Comparison of ENCODE assay signal across 8 cellular contexts in the genomic region with DNA sequence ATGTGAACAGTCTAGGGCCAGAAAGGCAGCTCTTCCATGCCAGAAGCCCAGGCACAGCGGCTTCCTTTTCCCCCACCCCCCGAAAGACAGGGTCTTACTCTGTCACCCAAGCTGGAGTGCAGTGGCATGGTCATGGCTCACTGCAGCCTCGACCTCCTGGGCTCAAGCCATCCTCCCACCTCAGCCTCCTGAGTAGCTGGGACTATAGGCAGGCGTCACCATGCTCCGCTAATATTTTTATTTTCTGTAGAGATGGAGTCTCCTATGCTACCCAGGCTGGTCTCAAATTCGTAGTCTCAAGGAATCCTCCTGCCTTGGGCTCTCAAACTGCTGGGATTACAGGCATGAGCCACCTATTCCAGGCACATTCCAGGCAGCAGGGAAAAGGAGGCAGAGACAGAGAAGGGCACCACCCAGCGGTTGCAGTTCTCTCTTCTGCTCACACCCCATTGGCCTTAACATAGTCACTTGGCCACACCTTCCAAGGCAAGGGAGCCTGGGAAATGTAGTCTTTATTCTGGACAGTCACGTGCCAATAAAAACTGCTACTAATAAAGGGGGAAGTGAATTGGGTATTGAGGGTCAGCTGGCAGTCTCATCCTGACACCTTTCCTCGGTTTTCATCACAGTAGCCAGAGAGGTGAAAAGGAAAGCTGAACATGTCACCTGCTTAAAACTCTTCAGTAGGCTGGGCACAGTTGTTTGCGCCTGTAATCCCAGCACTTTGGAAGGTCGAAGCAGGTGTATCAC.
DNase-seq lines count a peak whose midpoint lies in the region; ATAC-seq, FAIRE-seq and TF ChIP-seq lines count a peak whose summit lies in the region.

No MANE protein-coding gene starts in this region.

- FAIRE-seq in bronchial epithelial cell (lab: Jason Lieb, UNC) = no peak

- no peaks in the 10 kb centered on the region for H3K27me3 ChIP-seq in bronchial epithelial cell (ENCODE audit: control insufficient read depth, insufficient read depth, low read length)

- peak; percentile 75 for DNase-seq in EL
- peak; percentile 73 for DNase-seq in HuH-7.5 (ENCODE audit: low spot score)
- peak; percentile 66 for DNase-seq in OCI-M1 (lab: John Stamatoyannopoulos, UW)
- DNase-seq in bronchial epithelial cell (ENCODE audit: low read depth) = peak; percentile 63
- DNase-seq in kidney tubule cell (ENCODE audit: low spot score) = peak; percentile 65
- peak; percentile 15 for DNase-seq in superior temporal gyrus (ENCODE audit: extremely low spot score)

- peaks cover 5% of the 10 kb centered on the region for H3K36me3 ChIP-seq in bronchial epithelial cell (ENCODE audit: control insufficient read depth, insufficient read depth, low read length)

- no peak overlapping the region for H3K4me3 ChIP-seq in bronchial epithelial cell (ENCODE audit: low read depth, low read length)

- ATAC-seq in GM18511 (IDR thresholded peaks at IDR 0.05; ENCODE audit: unreplicated experiment) = no peak
- ATAC-seq in HG03520 (IDR thresholded peaks at IDR 0.05; ENCODE audit: unreplicated experiment) = no peak

- peak; percentile 76 for TF ChIP-seq CTCF in bronchial epithelial cell (IDR thresholded peaks at IDR 0.05; ENCODE audit: insufficient read depth, low read length, severe bottlenecking)

Comparison
In these comparisons a context has a peak if more than half of its experiments do, and no peak if none do; other contexts are left out.
1. DNase-seq: peak in every context shown above with its lines; median percentile 75 in EL; 73 in HuH-7.5; 66 in OCI-M1; 65 in kidney tubule cell; 63 in bronchial epithelial cell; 15 in superior temporal gyrus.